5 cellular contexts compared by ENCODE assay signal in the genomic region with DNA sequence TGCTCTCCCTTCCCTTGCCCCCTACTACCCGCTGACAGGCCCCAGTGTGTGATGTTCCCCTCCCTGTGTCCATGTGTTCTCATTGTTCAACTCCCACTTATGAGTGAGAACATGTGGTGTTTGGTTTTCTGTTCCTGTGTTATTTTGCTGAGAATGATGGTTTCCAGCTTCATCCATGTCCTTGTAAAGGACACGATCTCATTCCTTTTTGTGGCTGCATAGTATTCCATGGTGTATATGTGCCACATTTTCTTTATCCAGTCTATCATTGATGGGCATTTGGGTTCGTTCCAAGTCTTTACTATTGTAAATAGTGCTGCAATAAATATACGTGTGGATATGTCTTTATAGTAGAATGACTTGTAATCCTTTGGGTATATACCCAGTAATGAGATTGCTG. TPM values are rescaled to one million over a fixed set of nuclear protein-coding genes. Genes with fewer than 3 reads are reported as not detected.
"Had no signal": no experiment of that assay in that cellular context is flagged by ENCODE, and none has a peak within 500 bp of the region (broad histone marks: within the 10 kb centered on the region; RNA-seq: fewer than 3 reads in every experiment).

No MANE protein-coding gene starts in this region.

RNA-seq across cellular contexts. Expression of gene CCR7, which starts 18.8 kb away (rescaled TPM):
- total RNA-seq: foreskin keratinocyte, osteoblast had no signal
- polyA plus RNA-seq: foreskin keratinocyte had no signal

RNA-seq across cellular contexts. Expression of gene TNS4, which starts 45.1 kb away (rescaled TPM):
- total RNA-seq: esophagus muscularis mucosa had no signal
- polyA plus RNA-seq: heart left ventricle, liver had no signal
